ENCODE assay signal across 10 cellular contexts in genomic region chr1:27523666-27524020, GRCh38. TPM values are rescaled to one million over a fixed set of nuclear protein-coding genes. Genes with fewer than 3 reads are reported as not detected.
DNase-seq lines count a peak whose midpoint lies in the region; ATAC-seq and TF ChIP-seq lines count a peak whose summit lies in the region.
"Had no signal": no experiment of that assay in that cellular context is flagged by ENCODE, and none has a peak within 500 bp of the region (broad histone marks: within the 10 kb centered on the region; RNA-seq: fewer than 3 reads in every experiment).

No MANE protein-coding gene starts in this region.

- H2BK12ac ChIP-seq in neuronal stem cell (ENCODE audit: low read length), result peak overlapping the region; percentile 95

- no peaks in the 10 kb centered on the region for H3K27me3 ChIP-seq in BLaER1 treated with 17β-estradiol and CSF1 and Interleukin-3, amounts not matched to agents 10 nM and 100 nM
- H3K27me3 ChIP-seq in OCI-LY1 (ENCODE audit: insufficient read depth, low read length) (no peaks in the 10 kb centered on the region), neuronal stem cell (ENCODE audit: control insufficient read depth in 3 of 3, insufficient read depth in 3 of 3, low read depth in 1 of 3, low read length in 3 of 3) (no peaks in the 10 kb centered on the region), Peyer's patch (no peaks in the 10 kb centered on the region), left lung (peaks cover 0 to 11% of the 10 kb centered on the region in 2 donors)

- no peak overlapping the region for H4K8ac ChIP-seq in neuronal stem cell (ENCODE audit: low read depth, low read length)

- H3F3A ChIP-seq in OCI-LY1 (ENCODE audit: insufficient read depth, low read length), result 0 out of 2 replicates have a peak, but pooled peaks cover under 1% of the 10 kb centered on the region

- no peak for ATAC-seq in left lung

- H3K4me1 Mint-ChIP-seq in chondrocyte (ENCODE audit: low read depth), result peaks cover 83% of the 10 kb centered on the region

- no peaks in the 10 kb centered on the region for H3K36me3 ChIP-seq in BLaER1 treated with 17β-estradiol and CSF1 and Interleukin-3, amounts not matched to agents 10 nM and 100 nM
- H3K36me3 ChIP-seq in OCI-LY1 (ENCODE audit: insufficient read depth, low read length) (no peaks in the 10 kb centered on the region), neuronal stem cell (replicated peaks in 1 of 2; ENCODE audit: control insufficient read depth in 2 of 2, insufficient read depth in 2 of 2, low read length in 2 of 2) (no peaks in the 10 kb centered on the region), Peyer's patch (no peaks in the 10 kb centered on the region), left lung (no peaks in the 10 kb centered on the region)

- H3K27ac ChIP-seq in BLaER1 treated with 17β-estradiol and CSF1 and Interleukin-3, amounts not matched to agents 10 nM and 100 nM, result peak overlapping the region in 10 of 11 experiments; percentile 38 to 92 (median 69); a peak in 19 of 22 replicates
- H3K27ac ChIP-seq in OCI-LY1 (ENCODE audit: low read depth, low read length, poor library complexity, severe bottlenecking), result peak overlapping the region; percentile 99
- H3K27ac ChIP-seq in neuronal stem cell (replicated peaks; ENCODE audit: low read length), result no peak overlapping the region
- peak overlapping the region in 2 of 4 donors; percentile 45 to 55 for H3K27ac ChIP-seq in Peyer's patch
- peak overlapping the region in 1 of 2 donors; percentile 41 for H3K27ac ChIP-seq in left lung

- peak overlapping the region; percentile 64 for H3K27ac Mint-ChIP-seq in chondrocyte (ENCODE audit: unreplicated experiment)

- no peak overlapping the region for H2AFZ ChIP-seq in OCI-LY1 (ENCODE audit: low read length)
- no peak overlapping the region for H2AFZ ChIP-seq in neuronal stem cell (ENCODE audit: low read length)

- H3K14ac ChIP-seq in neuronal stem cell (ENCODE audit: low read length), result no peak overlapping the region

- H3K4me2 ChIP-seq in BLaER1 treated with 17β-estradiol and CSF1 and Interleukin-3, amounts not matched to agents 10 nM and 100 nM, result peak overlapping the region; percentile 91 to 100 (median 99)
- H3K4me2 ChIP-seq in OCI-LY1 (ENCODE audit: low read length) (peak overlapping the region; percentile 16; the same call in 1 of the 2 replicates), neuronal stem cell (ENCODE audit: insufficient read depth, low read length, poor library complexity, severe bottlenecking) (no peak overlapping the region)

- intact Hi-C loops in left lung (cut with DNase I), result no loop called here

- no peaks in the 10 kb centered on the region for H3K9me2 ChIP-seq in OCI-LY1 (ENCODE audit: low read depth, low read length)

- H3K9me3 Mint-ChIP-seq in chondrocyte (ENCODE audit: low read depth), result no peaks in the 10 kb centered on the region

- TF ChIP-seq POLR2A in Peyer's patch (IDR thresholded peaks at IDR 0.05), result no peak

- peak overlapping the region; percentile 96 for H2AK5ac ChIP-seq in neuronal stem cell (ENCODE audit: low read depth, low read length)

- H3K4me3 Mint-ChIP-seq in chondrocyte (ENCODE audit: unreplicated experiment), result no peak overlapping the region

- no peaks in the 10 kb centered on the region for H3K27me3 Mint-ChIP-seq in chondrocyte (ENCODE audit: low read depth)

- H3K9ac ChIP-seq in BLaER1 treated with 17β-estradiol and CSF1 and Interleukin-3, amounts not matched to agents 10 nM and 100 nM, result peak overlapping the region in 10 of 11 experiments; percentile 36 to 77 (median 62); a peak in 13 of 22 replicates
- peak overlapping the region; percentile 43; the same call in 1 of the 2 replicates for H3K9ac ChIP-seq in OCI-LY1 (ENCODE audit: low read length)
- H3K9ac ChIP-seq in neuronal stem cell (ENCODE audit: low read depth, low read length, poor library complexity), result no peak overlapping the region

- H3K79me2 ChIP-seq in OCI-LY1 (ENCODE audit: insufficient read depth, low read length), result no peaks in the 10 kb centered on the region

- peak overlapping the region; percentile 86 for H3K18ac ChIP-seq in neuronal stem cell (ENCODE audit: low read length)

- no peaks in the 10 kb centered on the region for H3K9me3 ChIP-seq in BLaER1 treated with 17β-estradiol and CSF1 and Interleukin-3, amounts not matched to agents 10 nM and 100 nM (replicated peaks in 1 of 11)
- H3K9me3 ChIP-seq in OCI-LY1 (ENCODE audit: low read length) (no peaks in the 10 kb centered on the region), neuronal stem cell (replicated peaks in 1 of 2; ENCODE audit: control insufficient read depth in 2 of 2, insufficient read depth in 1 of 2, low read depth in 1 of 2, low read length in 2 of 2) (no peaks in the 10 kb centered on the region), Peyer's patch (no peaks in the 10 kb centered on the region), left lung (no peaks in the 10 kb centered on the region)

- H3K23ac ChIP-seq in neuronal stem cell (ENCODE audit: low read depth, low read length, poor library complexity), result no peak overlapping the region

- no peaks in the 10 kb centered on the region for H3K79me1 ChIP-seq in neuronal stem cell (ENCODE audit: low read depth, low read length)

- H3K4me1 ChIP-seq in BLaER1 treated with 17β-estradiol and CSF1 and Interleukin-3, amounts not matched to agents 10 nM and 100 nM, result peaks cover 86 to 97% (median 93%) of the 10 kb centered on the region in 10 experiments
- H3K4me1 ChIP-seq in OCI-LY1 (ENCODE audit: insufficient read depth, low read length, severe bottlenecking), result peaks cover 78% of the 10 kb centered on the region
- H3K4me1 ChIP-seq in neuronal stem cell (ENCODE audit: control insufficient read depth in 2 of 2, insufficient read depth in 1 of 2, low read depth in 1 of 2, low read length in 2 of 2), result peaks cover 66 to 94% of the 10 kb centered on the region in 2 donors
- peaks cover 7 to 94% (median 34%) of the 10 kb centered on the region in 4 donors for H3K4me1 ChIP-seq in Peyer's patch
- H3K4me1 ChIP-seq in left lung, result peaks cover 51 to 83% of the 10 kb centered on the region in 2 donors

- TF ChIP-seq CTCF in OCI-LY1 (IDR thresholded peaks at IDR 0.05; ENCODE audit: low read length) (no peak), chondrocyte (IDR thresholded peaks at IDR 0.05) (no peak), Peyer's patch (IDR thresholded peaks at IDR 0.05) (no peak), left lung (IDR thresholded peaks at IDR 0.05) (no peak)

- no CpG with 5 or more reads among the region's 5 CpGs for WGBS in neuronal stem cell (ENCODE audit: extremely low coverage in 2 of 2, insufficient read length in 2 of 2, insufficient replicate concordance in 1 of 2), 2 donors

- H4K20me1 ChIP-seq in BLaER1 treated with 17β-estradiol and CSF1 and Interleukin-3, amounts not matched to agents 10 nM and 100 nM, result peaks cover 0 to 2% (median 0%) of the 10 kb centered on the region in 11 experiments; a peak in 1 of 22 replicates
- H4K20me1 ChIP-seq in OCI-LY1 (ENCODE audit: insufficient read depth, low read length), result no peaks in the 10 kb centered on the region

- no peak overlapping the region for H2BK120ac ChIP-seq in neuronal stem cell (ENCODE audit: low read depth, low read length)

- peak overlapping the region; percentile 40 for H2BK5ac ChIP-seq in neuronal stem cell (ENCODE audit: low read length)

- no peaks in the 10 kb centered on the region for H3K36me3 Mint-ChIP-seq in chondrocyte (ENCODE audit: low read depth)

- peak overlapping the region; percentile 95 for H2BK15ac ChIP-seq in neuronal stem cell (ENCODE audit: low read length)

- H4K91ac ChIP-seq in neuronal stem cell (ENCODE audit: low read depth, low read length, poor library complexity), result no peak overlapping the region

- no peak overlapping the region for H3K4me3 ChIP-seq in BLaER1 treated with 17β-estradiol and CSF1 and Interleukin-3, amounts not matched to agents 10 nM and 100 nM
- no peak overlapping the region for H3K4me3 ChIP-seq in OCI-LY1 (ENCODE audit: low read depth, low read length, poor library complexity, severe bottlenecking)
- H3K4me3 ChIP-seq in neuronal stem cell (ENCODE audit: low read length in 2 of 2), result no peak overlapping the region
- H3K4me3 ChIP-seq in Peyer's patch, result peak overlapping the region in 1 of 4 donors; percentile 10
- no peak overlapping the region for H3K4me3 ChIP-seq in left lung

- DNase-seq in chondrocyte (ENCODE audit: low spot score), result no peak
- DNase-seq in neuronal stem cell (ENCODE audit: low spot score), result no peak
- DNase-seq in NCI-H1694 (lab: John Stamatoyannopoulos, UW), result no peak
- no peak for DNase-seq in Peyer's patch
- DNase-seq in left lung, result no peak
- no peak for DNase-seq in SKM-1 treated with dmso at 0.1 percent for 144 hours (lab: John Stamatoyannopoulos, UW; ENCODE audit: unreplicated experiment)
- DNase-seq: Calu3, NCI-H2081 treated with DMSO at 0.1 percent for 48 hours had no signal

- peak overlapping the region; percentile 8 for H3K4ac ChIP-seq in neuronal stem cell (ENCODE audit: low read length)

RNA-seq across cellular contexts. Expression of gene WASF2, which starts 33.7 kb away (rescaled TPM):
- total RNA-seq in chondrocyte (114 to 136 TPM (median 128 TPM) in 3 replicates), Peyer's patch (10 to 100 TPM; 52.5 to 74.5 (median 57.5) TPM), left lung (100 to 1,000 TPM; 108 to 138 TPM)
- 44.1 TPM for polyA plus RNA-seq in neuronal stem cell (2013, experiment 1 of 2)
- polyA plus RNA-seq in neuronal stem cell (2013, experiment 2 of 2), result 45.8 TPM
